8 cellular contexts compared by ENCODE assay signal in genomic region chr10:110414563-110415309, GRCh38.
DNase-seq lines count a peak whose midpoint lies in the region; ATAC-seq and TF ChIP-seq lines count a peak whose summit lies in the region.

No MANE protein-coding gene starts in this region.

- no peak overlapping the region for H3K9ac ChIP-seq in colonic mucosa (ENCODE audit: low read depth in 2 of 2, low read length in 2 of 2)

- H3K4me3 ChIP-seq in CD4-positive, alpha-beta memory T cell (ENCODE audit: low read length in 2 of 2), result peak overlapping the region in 1 of 2 donors; percentile 5
- no peak overlapping the region for H3K4me3 ChIP-seq in colonic mucosa

- no peaks in the 10 kb centered on the region for H3K27me3 ChIP-seq in CD4-positive, alpha-beta memory T cell (ENCODE audit: insufficient read depth, low read length)
- no peaks in the 10 kb centered on the region for H3K27me3 ChIP-seq in colonic mucosa

- intact Hi-C loops in CD4-positive, alpha-beta memory T cell (cut with micrococcal nuclease), result loop anchor here (1.0 to 5.0 kb wide), 7 partner anchors 58 to 207 kb away; partner anchors contain the start of genes DUSP5 and MXI1
- intact Hi-C loops in colonic mucosa (cut with DNase I), result no loop called here

- POLR2A ChIA-PET in CD4-positive, alpha-beta memory T cell (lab: Charles Lee; ENCODE audit: partially characterized antibody), result interaction anchor here (0.6 to 5.6 kb wide), 16 partner anchors 9 to 207 kb away, joined by 3 to 49 read pairs (median 6); partner anchors contain the start of genes MXI1 and SMNDC1

- CTCF ChIA-PET in CD4-positive, alpha-beta memory T cell (lab: Charles Lee; ENCODE audit: partially characterized antibody), result interaction anchor here (0.7 to 1.8 kb wide), 6 partner anchors 44 to 132 kb away, joined by 3 to 4 read pairs (median 3); no protein-coding TSS in a partner anchor

- ATAC-seq in GM19468 (IDR thresholded peaks at IDR 0.05; ENCODE audit: extremely low read depth, unreplicated experiment) (peak; percentile 86), HG03571 (IDR thresholded peaks at IDR 0.05; ENCODE audit: unreplicated experiment) (peak; percentile 80)

- H3K4me3 Mint-ChIP-seq in CD4-positive, alpha-beta memory T cell, result peak overlapping the region; percentile 22 to 71 (median 62)

- peaks cover 25 to 60% (median 33%) of the 10 kb centered on the region in 4 donors for H3K4me1 Mint-ChIP-seq in CD4-positive, alpha-beta memory T cell

- H3K36me3 Mint-ChIP-seq in CD4-positive, alpha-beta memory T cell, result no peaks in the 10 kb centered on the region

- H3K27ac ChIP-seq in CD4-positive, alpha-beta memory T cell (ENCODE audit: low read depth, low read length), result peak overlapping the region; percentile 62
- H3K27ac ChIP-seq in colonic mucosa, result no peak overlapping the region

- no peaks in the 10 kb centered on the region for H3K9me3 Mint-ChIP-seq in CD4-positive, alpha-beta memory T cell

- DNase-seq in CD4-positive, alpha-beta memory T cell, result peak; percentile 88 to 99 (median 94)
- DNase-seq in activated CD4-positive, CD25-positive, alpha-beta regulatory T cell treated with anti-CD3 and anti-CD28 coated beads, Interleukin-2, amount 50 U/mL, for 72 hours, result peak; percentile 77
- DNase-seq in colonic mucosa (peak; percentile 46), OCI-M2 (lab: John Stamatoyannopoulos, UW; ENCODE audit: unreplicated experiment) (no peak), globus pallidus (ENCODE audit: low spot score) (no peak)
- DNase-seq in stimulated activated CD4-positive, alpha-beta T cell treated with anti-CD3 and anti-CD28 coated beads, Interleukin-15, amount 100 ng/mL, for 1 hour (ENCODE audit: low read depth in 1 of 2, low spot score in 1 of 2), result peak; percentile 67 to 74

- no peaks in the 10 kb centered on the region for H3K9me3 ChIP-seq in CD4-positive, alpha-beta memory T cell (ENCODE audit: control insufficient read depth in 1 of 2, low read length in 2 of 2)
- no peaks in the 10 kb centered on the region for H3K9me3 ChIP-seq in colonic mucosa

- peaks cover 43% of the 10 kb centered on the region for H3K4me1 ChIP-seq in CD4-positive, alpha-beta memory T cell (ENCODE audit: insufficient read depth, low read length)
- H3K4me1 ChIP-seq in colonic mucosa, result peaks cover 15% of the 10 kb centered on the region

- H3K36me3 ChIP-seq in CD4-positive, alpha-beta memory T cell (ENCODE audit: insufficient read depth, low read length), result no peaks in the 10 kb centered on the region
- H3K36me3 ChIP-seq in colonic mucosa, result no peaks in the 10 kb centered on the region

- H3K27me3 Mint-ChIP-seq in CD4-positive, alpha-beta memory T cell, result no peaks in the 10 kb centered on the region

- H3K27ac Mint-ChIP-seq in CD4-positive, alpha-beta memory T cell, result peak overlapping the region; percentile 89 to 98 (median 93)

- no peak for TF ChIP-seq CTCF in colonic mucosa (IDR thresholded peaks at IDR 0.05)

Comparison
In these comparisons a context has a peak if more than half of its experiments do, and no peak if none do; other contexts are left out.
1. DNase-seq: peak in CD4-positive, alpha-beta memory T cell (5 of 5), activated CD4-positive, CD25-positive, alpha-beta regulatory T cell treated with anti-CD3 and anti-CD28 coated beads, Interleukin-2, amount 50 U/mL, for 72 hours (single experiment), colonic mucosa (single experiment) and stimulated activated CD4-positive, alpha-beta T cell treated with anti-CD3 and anti-CD28 coated beads, Interleukin-15, amount 100 ng/mL, for 1 hour (2 of 2); none in OCI-M2 (single experiment) and globus pallidus (single experiment).